27 cellular contexts compared by ENCODE assay signal in genomic region chr10:122288917-122289316, GRCh38. TPM values are rescaled to one million over a fixed set of nuclear protein-coding genes. Genes with fewer than 3 reads are reported as not detected.
"Had no signal": no experiment of that assay in that cellular context is flagged by ENCODE, and none has a peak within 500 bp of the region (broad histone marks: within the 10 kb centered on the region; RNA-seq: fewer than 3 reads in every experiment).

No MANE protein-coding gene starts in this region.

- H3K4me3 ChIP-seq: K562, SJCRH30 had no signal

- DNase-seq: Kasumi-1, MM.1S, NCI-H1048, NCI-H1105, NCI-H1417, NCI-H146, NCI-H1694 treated with DMSO at 0.1 percent for 48 hours, NCI-H1930, NCI-H2081, NCI-H2107, NCI-H226, NCI-H446, NCI-H510A, NCI-H524 treated with DMSO at 0.1 percent for 48 hours, NCI-H69, NCI-H774, PC-3, SHP77 treated with DMSO at 0.1 percent for 48 hours, SJCRH30, T-helper 1 cell had no signal

- FAIRE-seq: HTR-8/SVneo, K562 had no signal

- H3K9ac ChIP-seq: KMS-11 had no signal

- H3K4me2 ChIP-seq: KMS-11 had no signal

- H3K9me3 ChIP-seq: SJCRH30 had no signal

- H3K36me3 ChIP-seq: SJCRH30 had no signal

- H3K27ac ChIP-seq: HL-60, KMS-11, RWPE1, SJCRH30 had no signal

- H3K27me3 ChIP-seq: SJCRH30 had no signal

RNA-seq across cellular contexts. Expression of gene BTBD16, which starts 17.8 kb away (rescaled TPM):
- total RNA-seq: K562, PC-3, Right ventricle myocardium inferior, SJCRH30 had no signal
- polyA plus RNA-seq: IgD-negative memory B cell had no signal
